In genomic region chr12:115966376-115966775, GRCh38 we compare ENCODE assay signal across 16 cellular contexts.
"Had no signal": no experiment of that assay in that cellular context is flagged by ENCODE, and none has a peak within 500 bp of the region (broad histone marks: within the 10 kb centered on the region; RNA-seq: fewer than 3 reads in every experiment).

No MANE protein-coding gene starts in this region.

- DNase-seq: activated CD4-positive, alpha-beta T cell treated with anti-CD3 and anti-CD28 coated beads for 4 hours; activated gamma-delta T cell treated with Interleukin-2 at 50 U/mL for 16 hours; activated T-cell treated with anti-CD3 and anti-CD28 coated beads, Interleukin-2, amount 50 U/mL, for 4 hours; cerebellar nuclear complex; cortex of kidney; effector CD4-positive, alpha-beta T cell; occipital lobe; retina; SJCRH30; spleen; stimulated activated CD4-positive, alpha-beta T cell treated with anti-CD3 and anti-CD28 coated beads, Interleukin-4, amount 100 ng/mL, for 4 hours; stimulated activated naive B cell treated with anti-CD40 and anti-IgM and Interleukin-4, amounts not matched to agents 10 μg/mL and 1 μg/mL and 100 μg/mL, for 72 hours; T-helper 17 cell had no signal

- H3K4me1 ChIP-seq: SJCRH30, spleen had no signal

- H3K27me3 Mint-ChIP-seq: stimulated activated naive B cell treated with anti-CD40 and anti-IgM and Interleukin-4, amounts not matched to agents 10 μg/mL and 1 μg/mL and 100 μg/mL, for 72 hours; T-helper 17 cell had no signal

- H3K4me3 ChIP-seq: lung, SJCRH30, spleen, thoracic aorta had no signal

- H3K4me3 Mint-ChIP-seq: activated T-cell treated with anti-CD3 and anti-CD28 coated beads, Interleukin-2, amount 50 U/mL, for 4 hours; nephron; stimulated activated naive B cell treated with anti-CD40 and anti-IgM and Interleukin-4, amounts not matched to agents 10 μg/mL and 1 μg/mL and 100 μg/mL, for 72 hours; T-helper 17 cell had no signal

- ATAC-seq: activated T-cell treated with anti-CD3 and anti-CD28 coated beads, Interleukin-2, amount 50 U/mL, for 4 hours; stimulated activated naive B cell treated with anti-CD40 and anti-IgM and Interleukin-4, amounts not matched to agents 10 μg/mL and 1 μg/mL and 100 μg/mL, for 72 hours; T-helper 17 cell had no signal

- H3K9me3 ChIP-seq: SJCRH30, spleen, thoracic aorta had no signal

- H3K4me1 Mint-ChIP-seq: nephron had no signal

- H3K27me3 ChIP-seq: SJCRH30, spleen had no signal

- H3K27ac ChIP-seq: SJCRH30, spleen, thoracic aorta had no signal

- H3K27ac Mint-ChIP-seq: nephron had no signal

- H3K9me3 Mint-ChIP-seq: activated T-cell treated with anti-CD3 and anti-CD28 coated beads, Interleukin-2, amount 50 U/mL, for 4 hours; nephron; stimulated activated naive B cell treated with anti-CD40 and anti-IgM and Interleukin-4, amounts not matched to agents 10 μg/mL and 1 μg/mL and 100 μg/mL, for 72 hours had no signal
